Comparison of ENCODE assay signal across 8 cellular contexts in the genomic region with DNA sequence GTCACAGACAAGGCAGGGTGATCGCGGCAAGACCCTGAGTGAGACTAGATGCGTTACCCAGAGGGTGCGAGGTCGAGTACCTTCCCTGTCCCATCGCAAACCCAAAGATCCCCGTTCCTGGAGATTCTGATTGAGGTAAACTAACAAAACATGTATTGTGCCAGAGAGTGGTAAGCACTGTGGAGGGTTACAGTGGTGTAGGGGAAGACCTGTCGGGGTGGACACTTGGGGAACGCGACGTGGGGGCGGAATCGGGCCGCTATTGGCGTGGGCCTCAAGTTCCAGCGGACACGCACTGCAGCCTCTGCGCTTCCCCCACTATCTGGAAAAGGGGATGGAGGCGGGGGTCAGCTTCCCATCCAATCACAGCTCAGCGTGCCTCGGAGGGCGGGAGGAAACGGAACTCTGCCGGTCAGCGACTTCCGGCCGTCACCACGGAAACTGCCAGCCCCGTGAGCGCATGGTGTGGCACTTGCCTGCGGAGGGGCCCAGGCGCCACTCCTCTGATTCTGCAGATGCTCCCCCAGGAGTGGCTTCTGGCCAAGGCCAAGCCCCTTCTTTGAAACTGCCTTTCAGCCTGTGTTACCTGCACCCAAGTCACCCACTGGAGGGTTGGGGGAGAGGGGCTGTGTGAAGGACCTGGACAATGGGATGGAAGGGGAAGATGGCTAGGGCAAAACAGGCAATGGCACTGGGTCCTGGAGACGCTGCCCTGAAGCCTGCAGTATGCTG. TPM values are rescaled to one million over a fixed set of nuclear protein-coding genes. Genes with fewer than 3 reads are reported as not detected.
A peak's percentile ranks its signal among the peaks of the same experiment; 100 is the strongest.
DNase-seq lines count a peak whose midpoint lies in the region; TF ChIP-seq lines count a peak whose summit lies in the region.

No MANE protein-coding gene starts in this region.

- peaks cover 37 to 38% (median 38%) of the 10 kb centered on the region in 3 donors for H3K27me3 Mint-ChIP-seq in CD14-positive monocyte (ENCODE audit: low read depth in 3 of 3)
- peaks cover 23 to 33% (median 28%) of the 10 kb centered on the region in 3 donors for H3K27me3 Mint-ChIP-seq in immature natural killer cell (ENCODE audit: low read depth in 3 of 3)

- dilution Hi-C loops in mammary epithelial cell (cut with HindIII; ENCODE audit: low sequenced_read_pairs), result no loop called here

- H3K4me3 ChIP-seq in H7 (ENCODE audit: insufficient read depth, low read depth, low read length) (peak overlapping the region; percentile 79), SJSA1 (peak overlapping the region; percentile 69), mammary epithelial cell (replicated peaks in 1 of 3; ENCODE audit: insufficient read depth in 1 of 3, low read depth in 2 of 3, low read length in 3 of 3) (peak overlapping the region; percentile 70 to 88 (median 76))

- H4K20me1 ChIP-seq in mammary epithelial cell (ENCODE audit: insufficient read depth, low read length), result no peaks in the 10 kb centered on the region

- peak overlapping the region; percentile 93 for H3K9ac ChIP-seq in mammary epithelial cell (ENCODE audit: insufficient read depth, low read length)

- H3K36me3 Mint-ChIP-seq in CD14-positive monocyte (peaks cover 17 to 24% of the 10 kb centered on the region in 2 donors), immature natural killer cell (peaks cover 0 to 12% (median 0%) of the 10 kb centered on the region in 3 donors)

- H3K4me1 ChIP-seq in SJSA1 (replicated peaks) (peaks cover 26% of the 10 kb centered on the region), mammary epithelial cell (ENCODE audit: insufficient read depth, low read length) (peaks cover 44% of the 10 kb centered on the region)

- peaks cover 0 to 17% (median 8%) of the 10 kb centered on the region in 7 donors for H3K9me3 Mint-ChIP-seq in CD14-positive monocyte
- H3K9me3 Mint-ChIP-seq in immature natural killer cell, result peaks cover 0 to 2% (median 0%) of the 10 kb centered on the region in 6 donors

- peaks cover 11% of the 10 kb centered on the region for H3K36me3 ChIP-seq in H7 (replicated peaks; ENCODE audit: control insufficient read depth, insufficient read depth, low read length)
- H3K36me3 ChIP-seq in SJSA1, result peaks cover 42% of the 10 kb centered on the region
- H3K36me3 ChIP-seq in mammary epithelial cell (ENCODE audit: insufficient read depth, low read length), result peaks cover 5% of the 10 kb centered on the region

- H2AFZ ChIP-seq in mammary epithelial cell (ENCODE audit: low read depth, low read length), result peak overlapping the region; percentile 85

- TSS peak; percentile 39 for BruUV-seq in mammary epithelial cell (replicated peaks; lab: Mats Ljungman, UMichigan)

- intact Hi-C loops in CD14-positive monocyte (cut with micrococcal nuclease) (loop anchor here in 1 of 2 donors (1.0 to 2.0 kb wide), 2 partner anchors 14 to 15 kb away; a partner anchor contains a TSS), mammary epithelial cell (cut with micrococcal nuclease) (loop anchor here (1.0 to 2.0 kb wide), 3 partner anchors 14 to 40 kb away; a partner anchor contains a TSS)

- peaks cover 35% of the 10 kb centered on the region for H3K79me2 ChIP-seq in mammary epithelial cell (ENCODE audit: insufficient read depth, low read length)

- DNase-seq in CD14-positive monocyte (ENCODE audit: low spot score) (peak; percentile 91), H7 (peak; percentile 99), SJSA1 (ENCODE audit: low read depth in 1 of 2, low spot score in 2 of 2) (peak; percentile 93 to 94), mammary epithelial cell (peak; percentile 77), immature natural killer cell (peak; percentile 63 to 82 (median 81)), smooth muscle cell of the brain vasculature (ENCODE audit: low read depth, low spot score) (peak; percentile 65), midbrain (lab: John Stamatoyannopoulos, UW) (no peak), NCI-H510A (lab: John Stamatoyannopoulos, UW) (no peak)

- H3K27ac Mint-ChIP-seq in CD14-positive monocyte (peak overlapping the region; percentile 98 to 100 (median 99)), immature natural killer cell (peak overlapping the region; percentile 98 to 99 (median 99))

- H3K4me3 Mint-ChIP-seq in CD14-positive monocyte, result peak overlapping the region; percentile 94 to 96
- H3K4me3 Mint-ChIP-seq in immature natural killer cell, result peak overlapping the region; percentile 96 to 99 (median 97)

- H3K9me3 ChIP-seq in SJSA1 (replicated peaks) (no peaks in the 10 kb centered on the region), mammary epithelial cell (replicated peaks; ENCODE audit: insufficient read depth, low read length) (no peaks in the 10 kb centered on the region)

- H3K27ac ChIP-seq in SJSA1, result peak overlapping the region; percentile 89
- peak overlapping the region; percentile 91 for H3K27ac ChIP-seq in mammary epithelial cell (ENCODE audit: insufficient read depth, low read depth, low read length)

- no peaks in the 10 kb centered on the region for H3K27me3 ChIP-seq in H7 (ENCODE audit: control insufficient read depth, insufficient read depth, low read length)
- H3K27me3 ChIP-seq in SJSA1 (replicated peaks), result no peaks in the 10 kb centered on the region
- H3K27me3 ChIP-seq in mammary epithelial cell (ENCODE audit: insufficient read depth, low read length), result no peaks in the 10 kb centered on the region

- peak overlapping the region; percentile 91 for H3K4me2 ChIP-seq in mammary epithelial cell (ENCODE audit: insufficient read depth, low read depth, low read length)

- CTCF ChIA-PET in mammary epithelial cell (lab: Charles Lee; ENCODE audit: low non-redundant PET), result no interaction called here

- WGBS in mammary epithelial cell (ENCODE audit: low coverage, missing lambda C conversion rate), result 2% methylated on average over 24 of the region's 33 CpGs

- in situ Hi-C loops in mammary epithelial cell (cut with MboI; ENCODE audit: low sequenced_read_pairs in 2 of 2), result no loop called here

- H3K4me1 Mint-ChIP-seq in CD14-positive monocyte, result peaks cover 68% of the 10 kb centered on the region
- H3K4me1 Mint-ChIP-seq in immature natural killer cell, result peaks cover 78 to 88% of the 10 kb centered on the region in 2 donors

- TF ChIP-seq CTCF in CD14-positive monocyte (IDR thresholded peaks at IDR 0.05), result no peak
- TF ChIP-seq CTCF in mammary epithelial cell (conservative IDR thresholded peaks at IDR 0.05 in 1 of 2, IDR thresholded peaks at IDR 0.05 in 1 of 2; ENCODE audit: extremely low read depth in 1 of 2, insufficient read depth in 1 of 2, low read depth in 1 of 2, low read length in 2 of 2), result no peak

RNA-seq across cellular contexts. Expression of a gene that starts 1.0 kb away (rescaled TPM):
- polyA plus RNA-seq in CD14-positive monocyte, result 10 to 100 TPM in 1 of 2 donors, 1 to 10 TPM in 1; 7.8 to 14.3 TPM
- total RNA-seq in H7 (2014; rRNA removed; shearing (Covaris generic)), result 131 and 188 TPM in 2 replicates
- total RNA-seq in SJSA1 (2014; rRNA removed; shearing (Covaris generic)), result 79.2 and 109 TPM in 2 replicates
- total RNA-seq in mammary epithelial cell, result 10 to 100 TPM; 46.2 to 96.5 TPM
- 94.5 TPM for polyA plus RNA-seq in mammary epithelial cell
- polyA minus RNA-seq in mammary epithelial cell, result 273 TPM
- 10 to 100 TPM; 10.8 to 18.5 (median 15.5) TPM for polyA plus RNA-seq in immature natural killer cell

RNA-seq across cellular contexts. Expression of a gene that starts 4.5 kb away (rescaled TPM):
- polyA plus RNA-seq in CD14-positive monocyte (100 to 1,000 TPM; 290 to 323 TPM), mammary epithelial cell (161 TPM), immature natural killer cell (100 to 1,000 TPM; 210 to 265 (median 231) TPM)
- total RNA-seq in H7 (2014; rRNA removed; shearing (Covaris generic)), result 85.9 and 96.2 TPM in 2 replicates
- total RNA-seq in SJSA1 (2014; rRNA removed; shearing (Covaris generic)), result 92.8 and 116 TPM in 2 replicates
- total RNA-seq in mammary epithelial cell, result 100 to 1,000 TPM in 1 of 2 donors, 10 to 100 TPM in 1; 74.2 to 107 TPM
- polyA minus RNA-seq in mammary epithelial cell, result 111 TPM

RNA-seq across cellular contexts. Expression of a gene that starts 13.7 kb away (rescaled TPM):
- polyA plus RNA-seq in CD14-positive monocyte (1 to 10 TPM; 1.6 to 1.7 TPM), mammary epithelial cell (8.8 TPM), immature natural killer cell (10 to 100 TPM in 1 of 3 donors, 1 to 10 TPM in 2; 3.2 to 10.4 (median 7.1) TPM)
- total RNA-seq in H7 (2014; rRNA removed; shearing (Covaris generic)), result 11.0 and 12.5 TPM in 2 replicates
- 5.0 and 7.4 TPM in 2 replicates for total RNA-seq in SJSA1 (2014; rRNA removed; shearing (Covaris generic))
- total RNA-seq in mammary epithelial cell, result 10 to 100 TPM; 16.7 to 21.5 TPM
- polyA minus RNA-seq in mammary epithelial cell, result 18.3 TPM

RNA-seq across cellular contexts. Expression of a gene that starts 15.6 kb away (rescaled TPM):
- polyA plus RNA-seq in CD14-positive monocyte (10 to 100 TPM; 16.2 to 35.0 TPM), mammary epithelial cell (386 TPM), immature natural killer cell (10 to 100 TPM; 34.3 to 36.3 (median 35.7) TPM)
- total RNA-seq in H7 (2014; rRNA removed; shearing (Covaris generic)), result 1,648 and 1,979 TPM in 2 replicates
- total RNA-seq in SJSA1 (2014; rRNA removed; shearing (Covaris generic)), result 343 and 432 TPM in 2 replicates
- total RNA-seq in mammary epithelial cell, result 100 to 1,000 TPM; 180 to 331 TPM
- polyA minus RNA-seq in mammary epithelial cell, result 1,355 TPM

RNA-seq across cellular contexts. Expression of a gene that starts 39.8 kb away (rescaled TPM):
- 1 to 10 TPM; 2.2 to 2.6 TPM for polyA plus RNA-seq in CD14-positive monocyte
- total RNA-seq in H7 (2014; rRNA removed; shearing (Covaris generic)), result 12.6 and 20.4 TPM in 2 replicates
- total RNA-seq in SJSA1 (2014; rRNA removed; shearing (Covaris generic)), result 4.2 and 4.7 TPM in 2 replicates
- 10 to 100 TPM in 1 of 2 donors, 1 to 10 TPM in 1; 8.2 to 14.1 TPM for total RNA-seq in mammary epithelial cell
- 8.5 TPM for polyA plus RNA-seq in mammary epithelial cell
- 4.0 TPM for polyA minus RNA-seq in mammary epithelial cell
- 1 to 10 TPM; 2.8 to 7.2 (median 3.4) TPM for polyA plus RNA-seq in immature natural killer cell

Comparison
In these comparisons a context has a peak if more than half of its experiments do, and no peak if none do; other contexts are left out.
1. DNase-seq: peak in CD14-positive monocyte (single experiment), H7 (single experiment), SJSA1 (2 of 2), mammary epithelial cell (single experiment), immature natural killer cell (3 of 3) and smooth muscle cell of the brain vasculature (single experiment); none in midbrain (single experiment) and NCI-H510A (single experiment).
2. Peak in every context shown above with its lines, with median percentiles within 50 percentile points of each other: H3K4me3 ChIP-seq.